Comparison of ENCODE assay signal across 19 cellular contexts in genomic region chr10:64558094-64558870, GRCh38.
"Had no signal": no experiment of that assay in that cellular context is flagged by ENCODE, and none has a peak within 500 bp of the region (broad histone marks: within the 10 kb centered on the region; RNA-seq: fewer than 3 reads in every experiment).

No MANE protein-coding gene starts in this region.

- ATAC-seq: effector memory CD8-positive, alpha-beta T cell; esophagus mucosa; left cardiac atrium; sciatic nerve; stimulated activated memory B cell treated with anti-CD40 and anti-IgM and Interleukin-4, amounts not matched to agents 10 μg/mL and 1 μg/mL and 100 μg/mL, for 72 hours; WTC11 had no signal

- H3K4me3 ChIP-seq: stomach, upper lobe of left lung had no signal

- FAIRE-seq: endothelial cell of umbilical vein, islet of Langerhans, small intestine had no signal

- H3K27ac ChIP-seq: parathyroid adenoma, stomach, upper lobe of left lung had no signal

- H3K9ac ChIP-seq: parathyroid adenoma had no signal

- H3K4me1 ChIP-seq: parathyroid adenoma, stomach, upper lobe of left lung had no signal

- H3K27me3 ChIP-seq: stomach, upper lobe of left lung had no signal

- H3K9me3 ChIP-seq: stomach, upper lobe of left lung had no signal

- DNase-seq: activated gamma-delta T cell treated with Interleukin-2 at 50 U/mL for 16 hours; activated T-cell treated with anti-CD3 and anti-CD28 coated beads, Interleukin-2, amount 50 U/mL, for 1 hour; aorta; dermis blood vessel endothelial cell; effector memory CD8-positive, alpha-beta T cell; foreskin melanocyte; left cardiac atrium; small intestine; stimulated activated CD4-positive, alpha-beta T cell treated with anti-CD3 and anti-CD28 coated beads, Interleukin-15, amount 100 ng/mL, for 24 hours; stomach; T-helper 9 cell; upper lobe of left lung had no signal

- H3K36me3 ChIP-seq: stomach, upper lobe of left lung had no signal

- H2AFZ ChIP-seq: parathyroid adenoma had no signal
